In genomic region chr5:14936588-14936987, GRCh38 we compare ENCODE assay signal across 18 cellular contexts.
"Had no signal": no experiment of that assay in that cellular context is flagged by ENCODE, and none has a peak within 500 bp of the region (broad histone marks: within the 10 kb centered on the region; RNA-seq: fewer than 3 reads in every experiment).

No MANE protein-coding gene starts in this region.

- H3K9ac ChIP-seq: parathyroid adenoma had no signal

- H3K27ac ChIP-seq: left lung, parathyroid adenoma, suprapubic skin, thyroid gland, upper lobe of left lung, uterus had no signal

- H3K9me3 ChIP-seq: left lung, suprapubic skin, thyroid gland, upper lobe of left lung, uterus had no signal

- H3K4me1 ChIP-seq: parathyroid adenoma, suprapubic skin, thyroid gland, uterus had no signal

- H3K4me3 Mint-ChIP-seq: endodermal cell; natural killer cell treated with Interleukin-12 subunit alpha and Interleukin-12 subunit beta and Interleukin-15 and Interleukin-18, amount 100 ng/mL, for 72 hours had no signal

- H3K9me3 Mint-ChIP-seq: endodermal cell; natural killer cell treated with Interleukin-12 subunit alpha and Interleukin-12 subunit beta and Interleukin-15 and Interleukin-18, amount 100 ng/mL, for 72 hours had no signal

- H3K36me3 Mint-ChIP-seq: natural killer cell treated with Interleukin-12 subunit alpha and Interleukin-12 subunit beta and Interleukin-15 and Interleukin-18, amount 100 ng/mL, for 72 hours had no signal

- H3K79me2 ChIP-seq: parathyroid adenoma had no signal

- H2AFZ ChIP-seq: parathyroid adenoma had no signal

- H3K4me1 Mint-ChIP-seq: endodermal cell had no signal

- H3K4me2 ChIP-seq: smooth muscle cell had no signal

- H3K27ac Mint-ChIP-seq: endodermal cell; natural killer cell treated with Interleukin-12 subunit alpha and Interleukin-12 subunit beta and Interleukin-15 and Interleukin-18, amount 100 ng/mL, for 72 hours had no signal

- DNase-seq: cerebellar nuclear complex; effector CD4-positive, alpha-beta T cell; endodermal cell; islet precursor cell; left lung; mesenchymal stem cell; midbrain; occipital lobe; stimulated activated CD4-positive, alpha-beta T cell treated with anti-CD3 and anti-CD28 coated beads, Interleukin-2, amount 100 ng/mL, for 48 hours; stimulated activated naive CD4-positive, alpha-beta T cell treated with Interleukin-2 at 50 U/mL for 16 hours; thyroid gland; upper lobe of left lung; uterus had no signal

- H3K27me3 ChIP-seq: left lung, suprapubic skin, thyroid gland, upper lobe of left lung, uterus had no signal

- H3K36me3 ChIP-seq: left lung, suprapubic skin, thyroid gland, upper lobe of left lung, uterus had no signal

- ATAC-seq: natural killer cell treated with Interleukin-12 subunit alpha and Interleukin-12 subunit beta and Interleukin-15 and Interleukin-18, amount 100 ng/mL, for 72 hours had no signal

- H3K4me3 ChIP-seq: left lung, lung, smooth muscle cell, suprapubic skin, thyroid gland, upper lobe of left lung, uterus had no signal
